In genomic region chr11:117535201-117535869, GRCh38 we compare ENCODE assay signal across 13 cellular contexts.
DNase-seq lines count a peak whose midpoint lies in the region; ATAC-seq, FAIRE-seq and TF ChIP-seq lines count a peak whose summit lies in the region.
"Had no signal": no experiment of that assay in that cellular context is flagged by ENCODE, and none has a peak within 500 bp of the region (broad histone marks: within the 10 kb centered on the region; RNA-seq: fewer than 3 reads in every experiment).

No MANE protein-coding gene starts in this region.

- in situ Hi-C loops in K562 (cut with MboI), result no loop called here

- no peak overlapping the region for H3K9ac ChIP-seq in K562 (ENCODE audit: insufficient read depth in 1 of 2, low read depth in 2 of 2, low read length in 2 of 2)

- no peaks in the 10 kb centered on the region for H3K36me3 ChIP-seq in K562 (ENCODE audit: control insufficient read depth, insufficient read depth, low read length)

- intact Hi-C loops in K562 (cut with micrococcal nuclease), result no loop called here

- no peak for TF ChIP-seq CTCF in K562 (IDR thresholded peaks at IDR 0.05 in 2 of 3, conservative IDR thresholded peaks at IDR 0.05 in 1 of 3; ENCODE audit: insufficient read depth in 2 of 3, low read depth in 1 of 3, low read length in 3 of 3)

- POLR2A ChIA-PET in K562 (lab: Yijun Ruan, JAX), result no interaction called here

- peaks cover under 1% of the 10 kb centered on the region for H3K9me1 ChIP-seq in K562 (ENCODE audit: control insufficient read depth, insufficient read depth, low read length)

- H3K4me3 ChIP-seq in K562, result no peak overlapping the region
- H3K4me3 ChIP-seq: A549 had no signal

- no peak for TF ChIP-seq POLR2A in K562 (conservative IDR thresholded peaks at IDR 0.05)

- no peak for FAIRE-seq in K562 (lab: Jason Lieb, UNC)
- FAIRE-seq: A549, bronchial epithelial cell had no signal

- H3K27me3 ChIP-seq in K562 (ENCODE audit: control insufficient read depth in 2 of 2, insufficient read depth in 2 of 2, low read length in 2 of 2), result peaks cover 13 to 44% of the 10 kb centered on the region in 2 experiments; a peak in 3 of 5 replicates

- no peak for ATAC-seq in K562
- no peak for ATAC-seq in HG02678 (IDR thresholded peaks at IDR 0.05; ENCODE audit: unreplicated experiment)
- ATAC-seq: A549; stimulated activated naive CD8-positive, alpha-beta T cell treated with anti-CD3 and anti-CD28 coated beads, Interleukin-15, Interleukin-2, amounts not matched to agents 100 U/mL and 50 U/mL, for 24 hours had no signal

- TF ChIP-seq EP300 in K562 (IDR thresholded peaks at IDR 0.05; ENCODE audit: low read length), result no peak

- no peak overlapping the region for H3K27ac ChIP-seq in K562 (ENCODE audit: extremely low read depth, low read depth, low read length)
- H3K27ac ChIP-seq: A549, RWPE1 had no signal

- no peaks in the 10 kb centered on the region for H3K79me2 ChIP-seq in K562 (ENCODE audit: control insufficient read depth, insufficient read depth, low read length)

- 0% methylated on average over 14 of the region's 19 CpGs for WGBS in K562 (ENCODE audit: insufficient coverage, low coverage, missing lambda C conversion rate)

- CTCF ChIA-PET in K562 (lab: Yijun Ruan, JAX; ENCODE audit: low intra/inter-chr PET ratio), result no interaction called here

- H3K4me2 ChIP-seq in K562 (ENCODE audit: insufficient read depth, low read length), result no peak overlapping the region
- H3K4me2 ChIP-seq: A549 had no signal

- H3K9me3 ChIP-seq in K562 (replicated peaks; ENCODE audit: control insufficient read depth, insufficient read depth, low read depth, low read length), result no peaks in the 10 kb centered on the region
- H3K9me3 ChIP-seq: A549 had no signal

- no peaks in the 10 kb centered on the region for H4K20me1 ChIP-seq in K562 (replicated peaks; ENCODE audit: control insufficient read depth, insufficient read depth, low read length)

- no TSS peak for BruUV-seq in K562 (replicated peaks; lab: Mats Ljungman, UMichigan)

- DNase-seq in NCI-H510A treated with DMSO at 0.1 percent for 48 hours (lab: John Stamatoyannopoulos, UW) (peak; percentile 45), NCI-H510A (lab: John Stamatoyannopoulos, UW) (no peak), K562 (ENCODE audit: extremely low read depth in 1 of 4, low spot score in 3 of 4) (no peak), midbrain (lab: John Stamatoyannopoulos, UW) (peak; percentile 72), ureter (ENCODE audit: low spot score) (peak; percentile 57), GF-D8 (lab: John Stamatoyannopoulos, UW) (no peak)
- no peak for DNase-seq in activated CD8-positive, alpha-beta memory T cell treated with anti-CD3 and anti-CD28 coated beads, Interleukin-2, amount 50 U/mL, for 48 hours
- DNase-seq: activated CD4-positive, alpha-beta memory T cell treated with anti-CD3 and anti-CD28 coated beads, Interleukin-2, amount 10 ng/mL, durations not matched to agents 7 days and 5 days; stimulated activated naive CD8-positive, alpha-beta T cell treated with anti-CD3 and anti-CD28 coated beads, Interleukin-15, Interleukin-2, amounts not matched to agents 100 U/mL and 50 U/mL, for 24 hours had no signal

- no peak for TF ChIP-seq RAD21 in K562 (CRISPR knock-in tag; conservative IDR thresholded peaks at IDR 0.05 in 1 of 2, IDR thresholded peaks at IDR 0.05 in 1 of 2)

- no peak overlapping the region for H2AFZ ChIP-seq in K562 (ENCODE audit: low read depth, low read length)

- H3K4me1 ChIP-seq in K562 (replicated peaks in 1 of 2; ENCODE audit: control insufficient read depth in 2 of 2, insufficient read depth in 2 of 2, low read length in 2 of 2), result 0 out of 5 replicates have a peak, but pooled peaks cover 0 to 3% of the 10 kb centered on the region in 2 experiments
- H3K4me1 ChIP-seq: A549 had no signal

TF ChIP-seq in K562, 482 proteins besides CTCF, POLR2A, EP300 and RAD21:
- TF ChIP-seq CHD4 (IDR thresholded peaks at IDR 0.05; ENCODE audit: insufficient read depth, insufficient replicate concordance, low read depth, low read length, poor library complexity, severe bottlenecking), result no peak
- 0 out of 2 replicates have a peak, but pooled peaks have one; percentile 28 for TF ChIP-seq NFIC (IDR thresholded peaks at IDR 0.05)
- no peak for TF ChIP-seq ZC3H4 (CRISPR knock-in tag; IDR thresholded peaks at IDR 0.05; ENCODE audit: borderline replicate concordance)
- TF ChIP-seq BRCA1 (IDR thresholded peaks at IDR 0.05), result no peak
- no peak for TF ChIP-seq BRCA1 (CRISPR knock-in tag; IDR thresholded peaks at IDR 0.05)
- TF ChIP-seq ZNF134 (CRISPR knock-in tag; conservative IDR thresholded peaks at IDR 0.05), result no peak

Comparison
In these comparisons a context has a peak if more than half of its experiments do, and no peak if none do; other contexts are left out.
1. DNase-seq: peak in NCI-H510A treated with DMSO at 0.1 percent for 48 hours (single experiment), midbrain (single experiment) and ureter (single experiment); none in NCI-H510A (single experiment), K562 (0 of 4), activated CD8-positive, alpha-beta memory T cell treated with anti-CD3 and anti-CD28 coated beads, Interleukin-2, amount 50 U/mL, for 48 hours (single experiment) and GF-D8 (single experiment).